In the genomic region with DNA sequence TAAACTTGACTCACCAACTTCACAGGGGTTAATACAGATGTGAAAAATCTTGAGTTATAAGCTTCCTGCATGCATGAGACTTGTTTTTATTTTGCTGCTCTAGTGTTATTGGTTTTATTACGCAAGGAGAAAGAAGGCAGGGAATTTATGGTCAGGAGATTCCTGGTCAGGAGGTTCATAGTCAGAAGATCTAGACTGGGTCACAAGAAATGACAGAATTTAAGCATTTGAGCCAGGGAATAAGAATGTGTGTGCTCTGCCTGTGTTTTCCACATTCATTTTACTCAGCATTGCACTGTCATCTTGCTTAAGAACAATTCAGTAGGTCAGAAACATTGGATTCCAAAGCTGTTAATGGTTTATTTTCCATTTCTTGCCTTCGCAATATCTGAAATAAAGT, we compare ENCODE assay signal across 21 cellular contexts.
A peak's percentile ranks its signal among the peaks of the same experiment; 100 is the strongest.
DNase-seq lines count a peak whose midpoint lies in the region; FAIRE-seq and TF ChIP-seq lines count a peak whose summit lies in the region.
"Had no signal": no experiment of that assay in that cellular context is flagged by ENCODE, and none has a peak within 500 bp of the region (broad histone marks: within the 10 kb centered on the region; RNA-seq: fewer than 3 reads in every experiment).

No MANE protein-coding gene starts in this region.

- no peak overlapping the region for H3K4me3 Mint-ChIP-seq in astrocyte (ENCODE audit: unreplicated experiment)
- no peak overlapping the region for H3K4me3 Mint-ChIP-seq in progenitor cell of endocrine pancreas (ENCODE audit: low read depth)
- H3K4me3 Mint-ChIP-seq in activated CD4-positive, alpha-beta T cell treated with anti-CD3 and anti-CD28 coated beads, Interleukin-2, amount 10 ng/mL, durations not matched to agents 7 days and 5 days: no peak overlapping the region
- H3K4me3 Mint-ChIP-seq: B cell had no signal

- H3K27me3 Mint-ChIP-seq in astrocyte (ENCODE audit: low read depth, unreplicated experiment) (no peaks in the 10 kb centered on the region), progenitor cell of endocrine pancreas (no peaks in the 10 kb centered on the region)
- no peaks in the 10 kb centered on the region for H3K27me3 Mint-ChIP-seq in activated CD4-positive, alpha-beta T cell treated with anti-CD3 and anti-CD28 coated beads, Interleukin-2, amount 10 ng/mL, durations not matched to agents 7 days and 5 days
- H3K27me3 Mint-ChIP-seq: B cell had no signal

- no peak overlapping the region for H3K4me2 ChIP-seq in astrocyte (ENCODE audit: low read length)

- TF ChIP-seq CTCF in astrocyte (IDR thresholded peaks at IDR 0.05; ENCODE audit: insufficient read depth, low read depth, low read length) (no peak), progenitor cell of endocrine pancreas (IDR thresholded peaks at IDR 0.05; ENCODE audit: unreplicated experiment) (no peak)

- peak; percentile 23 for DNase-seq in ELR (ENCODE audit: low read depth)
- peak; percentile 20 for DNase-seq in astrocyte (ENCODE audit: low read depth)
- peak; percentile 14 for DNase-seq in fibroblast of the conjunctiva (ENCODE audit: low read depth)
- peak; percentile 67 for DNase-seq in skeletal muscle cell (ENCODE audit: low read depth)
- no peak for DNase-seq in activated CD4-positive, alpha-beta T cell treated with anti-CD3 and anti-CD28 coated beads for 1 hour
- no peak for DNase-seq in progenitor cell of endocrine pancreas (ENCODE audit: low spot score, unreplicated experiment)
- no peak for DNase-seq in SK-N-DZ (ENCODE audit: low spot score)
- DNase-seq in activated CD4-positive, alpha-beta T cell treated with anti-CD3 and anti-CD28 coated beads, Interleukin-2, amount 10 ng/mL, durations not matched to agents 7 days and 5 days: no peak
- DNase-seq: activated CD4-positive, alpha-beta T cell treated with anti-CD3 and anti-CD28 coated beads, Interleukin-2, amount 50 U/mL, for 48 hours; activated T-cell treated with anti-CD3 and anti-CD28 coated beads, Interleukin-2, amount 50 U/mL, for 1 hour; Calu3; GF-D8; NCI-H2171; NCI-H82; occipital lobe; stimulated activated CD4-positive, alpha-beta T cell treated with anti-CD3 and anti-CD28 coated beads, Interleukin-4, amount 100 ng/mL, for 4 hours; SW 1271 had no signal

- no peak overlapping the region for H3K9ac ChIP-seq in astrocyte (ENCODE audit: low read length)

- H3K36me3 ChIP-seq in astrocyte (ENCODE audit: insufficient read depth, low read length): no peaks in the 10 kb centered on the region
- H3K36me3 ChIP-seq: HAP-1, thoracic aorta had no signal

- POLR2A ChIA-PET in activated CD4-positive, alpha-beta T cell treated with anti-CD3 and anti-CD28 coated beads, Interleukin-2, amount 10 ng/mL, durations not matched to agents 7 days and 5 days (lab: Charles Lee): no interaction called here

- no peaks in the 10 kb centered on the region for H4K20me1 ChIP-seq in astrocyte (ENCODE audit: insufficient read depth, low read length)

- no peak overlapping the region for H3K27ac ChIP-seq in astrocyte (ENCODE audit: low read depth, low read length)
- H3K27ac ChIP-seq: thoracic aorta had no signal

- FAIRE-seq in astrocyte (lab: Jason Lieb, UNC): no peak

- H3K36me3 Mint-ChIP-seq in astrocyte (ENCODE audit: low read depth, unreplicated experiment) (no peaks in the 10 kb centered on the region), progenitor cell of endocrine pancreas (ENCODE audit: insufficient read depth) (no peaks in the 10 kb centered on the region)
- H3K36me3 Mint-ChIP-seq in activated CD4-positive, alpha-beta T cell treated with anti-CD3 and anti-CD28 coated beads, Interleukin-2, amount 10 ng/mL, durations not matched to agents 7 days and 5 days (ENCODE audit: low read depth): no peaks in the 10 kb centered on the region
- H3K36me3 Mint-ChIP-seq: activated naive CD4-positive, alpha-beta T cell treated with anti-CD3 and anti-CD28 coated beads, Interleukin-2, amount 50 U/mL, for 72 hours had no signal

- CTCF ChIA-PET in activated CD4-positive, alpha-beta T cell treated with anti-CD3 and anti-CD28 coated beads, Interleukin-2, amount 10 ng/mL, durations not matched to agents 7 days and 5 days (lab: Charles Lee): no interaction called here

- H3K27ac Mint-ChIP-seq in astrocyte (ENCODE audit: unreplicated experiment): no peak overlapping the region
- no peak overlapping the region for H3K27ac Mint-ChIP-seq in progenitor cell of endocrine pancreas
- H3K27ac Mint-ChIP-seq in activated CD4-positive, alpha-beta T cell treated with anti-CD3 and anti-CD28 coated beads, Interleukin-2, amount 10 ng/mL, durations not matched to agents 7 days and 5 days: no peak overlapping the region
- H3K27ac Mint-ChIP-seq: activated naive CD4-positive, alpha-beta T cell treated with anti-CD3 and anti-CD28 coated beads, Interleukin-2, amount 50 U/mL, for 72 hours; B cell had no signal

- H3K9me3 Mint-ChIP-seq in astrocyte (ENCODE audit: unreplicated experiment) (no peaks in the 10 kb centered on the region), progenitor cell of endocrine pancreas (ENCODE audit: low read depth) (peaks cover 5% of the 10 kb centered on the region)
- peaks cover 8% of the 10 kb centered on the region for H3K9me3 Mint-ChIP-seq in activated CD4-positive, alpha-beta T cell treated with anti-CD3 and anti-CD28 coated beads, Interleukin-2, amount 10 ng/mL, durations not matched to agents 7 days and 5 days

- H3K79me2 ChIP-seq in astrocyte (ENCODE audit: insufficient read depth, low read length): no peaks in the 10 kb centered on the region

- H3K4me3 ChIP-seq in astrocyte (ENCODE audit: insufficient read depth, low read depth, low read length): no peak overlapping the region
- H3K4me3 ChIP-seq in skeletal muscle cell (ENCODE audit: low read depth, low read length): no peak overlapping the region
- H3K4me3 ChIP-seq: HAP-1, thoracic aorta had no signal

- no peaks in the 10 kb centered on the region for H3K27me3 ChIP-seq in astrocyte (ENCODE audit: insufficient read depth, low read length)

- peaks cover 8% of the 10 kb centered on the region for H3K4me1 Mint-ChIP-seq in astrocyte (ENCODE audit: low read depth, unreplicated experiment)
- H3K4me1 Mint-ChIP-seq in progenitor cell of endocrine pancreas (ENCODE audit: low read depth): no peaks in the 10 kb centered on the region
- H3K4me1 Mint-ChIP-seq in activated CD4-positive, alpha-beta T cell treated with anti-CD3 and anti-CD28 coated beads, Interleukin-2, amount 10 ng/mL, durations not matched to agents 7 days and 5 days: no peaks in the 10 kb centered on the region
- H3K4me1 Mint-ChIP-seq: B cell had no signal

- no peak overlapping the region for H2AFZ ChIP-seq in astrocyte (ENCODE audit: low read depth, low read length)

- no peaks in the 10 kb centered on the region for H3K4me1 ChIP-seq in astrocyte (ENCODE audit: insufficient read depth, low read length)
- H3K4me1 ChIP-seq: HAP-1 had no signal

- H3K9me3 ChIP-seq in astrocyte (ENCODE audit: insufficient read depth, low read depth, low read length): no peaks in the 10 kb centered on the region
- H3K9me3 ChIP-seq: HAP-1, thoracic aorta had no signal

Comparison
In these comparisons a context has a peak if more than half of its experiments do, and no peak if none do; other contexts are left out.
1. DNase-seq: peak in ELR (single experiment), astrocyte (single experiment), fibroblast of the conjunctiva (single experiment) and skeletal muscle cell (single experiment); none in activated CD4-positive, alpha-beta T cell treated with anti-CD3 and anti-CD28 coated beads for 1 hour (single experiment), progenitor cell of endocrine pancreas (single experiment), SK-N-DZ (single experiment) and activated CD4-positive, alpha-beta T cell treated with anti-CD3 and anti-CD28 coated beads, Interleukin-2, amount 10 ng/mL, durations not matched to agents 7 days and 5 days (single experiment).